21 cellular contexts compared by ENCODE assay signal in the genomic region with DNA sequence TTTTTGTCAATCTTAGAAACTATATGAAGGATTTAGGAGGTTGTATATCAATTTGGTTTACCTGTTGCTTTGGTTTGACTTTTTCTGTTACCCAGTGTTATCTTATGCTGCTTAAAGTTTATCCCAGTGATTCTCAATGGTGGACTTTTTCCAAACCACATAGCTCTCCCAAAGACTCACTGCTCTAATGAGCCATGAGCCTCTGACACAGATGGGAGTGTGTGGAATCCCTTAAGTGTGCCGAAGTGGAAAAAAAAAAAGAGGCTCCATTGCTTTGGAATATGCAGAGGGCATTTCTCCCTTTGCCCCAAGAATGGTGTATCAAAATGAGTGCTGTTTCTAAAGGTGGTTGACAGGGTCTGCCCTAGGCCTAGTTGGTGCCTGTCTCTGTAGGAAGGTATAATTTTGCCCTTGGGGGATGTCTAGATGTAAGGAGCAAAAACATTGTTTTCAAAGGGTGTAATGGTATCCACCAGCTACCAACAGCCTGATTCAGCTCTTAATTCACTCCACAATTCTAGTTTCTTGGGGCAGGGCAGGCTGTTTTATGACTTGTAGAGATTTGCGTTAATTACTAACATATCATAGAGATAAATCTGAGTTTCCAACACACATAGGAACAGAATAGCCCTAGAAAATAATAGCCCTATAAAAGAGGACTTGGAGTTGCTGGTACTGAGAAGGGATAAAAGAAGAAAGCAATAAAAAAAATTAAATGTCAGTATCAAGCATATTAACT.
A peak's percentile ranks its signal among the peaks of the same experiment; 100 is the strongest.
DNase-seq lines count a peak whose midpoint lies in the region; ATAC-seq and TF ChIP-seq lines count a peak whose summit lies in the region.
"Had no signal": no experiment of that assay in that cellular context is flagged by ENCODE, and none has a peak within 500 bp of the region (broad histone marks: within the 10 kb centered on the region; RNA-seq: fewer than 3 reads in every experiment).

No MANE protein-coding gene starts in this region.

- H3K27ac Mint-ChIP-seq in HFFc6 (peak overlapping the region; percentile 67), endothelial cell (ENCODE audit: unreplicated experiment) (no peak overlapping the region)
- H3K27ac Mint-ChIP-seq: activated T-helper 17 cell treated with anti-CD3 and anti-CD28 coated beads, Interleukin-2, amount 50 U/mL, for 72 hours; CD4-positive, alpha-beta memory T cell; effector memory CD8-positive, alpha-beta T cell; natural killer cell treated with Interleukin-12 subunit alpha and Interleukin-12 subunit beta and Interleukin-15 and Interleukin-18, amount 100 ng/mL, for 72 hours; WTC11 had no signal

- peak; percentile 86 for DNase-seq in ACHN
- DNase-seq in HFFc6 = peak; percentile 43
- peak; percentile 68 for DNase-seq in epithelial cell of proximal tubule (ENCODE audit: low read depth)
- no peak for DNase-seq in left colon
- no peak for DNase-seq in RPMI8226
- no peak for DNase-seq in activated effector memory CD4-positive, alpha-beta T cell treated with anti-CD3 and anti-CD28 coated beads, Interleukin-2, amount 50 U/mL, for 16 hours
- no peak for DNase-seq in endothelial cell (ENCODE audit: low spot score)
- DNase-seq: adrenal gland; CD4-positive, alpha-beta memory T cell; effector memory CD8-positive, alpha-beta T cell; NCI-H187 treated with DMSO at 0.1 percent for 48 hours; NCI-H446; SHP77; trophoblast cell had no signal

- H3K27me3 Mint-ChIP-seq in HFFc6 (ENCODE audit: insufficient read depth) (peaks cover 2% of the 10 kb centered on the region), endothelial cell (ENCODE audit: unreplicated experiment) (no peaks in the 10 kb centered on the region)
- H3K27me3 Mint-ChIP-seq: activated T-helper 17 cell treated with anti-CD3 and anti-CD28 coated beads, Interleukin-2, amount 50 U/mL, for 72 hours; CD4-positive, alpha-beta memory T cell; effector memory CD8-positive, alpha-beta T cell; natural killer cell treated with Interleukin-12 subunit alpha and Interleukin-12 subunit beta and Interleukin-15 and Interleukin-18, amount 100 ng/mL, for 72 hours had no signal

- ATAC-seq in left colon (peak; percentile 48), GM18858 (IDR thresholded peaks at IDR 0.05; ENCODE audit: unreplicated experiment) (no peak)
- ATAC-seq: A549; activated T-helper 17 cell treated with anti-CD3 and anti-CD28 coated beads, Interleukin-2, amount 50 U/mL, for 72 hours; effector memory CD8-positive, alpha-beta T cell; natural killer cell treated with Interleukin-12 subunit alpha and Interleukin-12 subunit beta and Interleukin-15 and Interleukin-18, amount 100 ng/mL, for 72 hours; WTC11 had no signal

- intact Hi-C loops in left colon (cut with DNase I, micrococcal nuclease) = no loop called here

- H3K4me1 Mint-ChIP-seq in HFFc6 (ENCODE audit: low read depth) (peaks cover 30% of the 10 kb centered on the region), endothelial cell (ENCODE audit: unreplicated experiment) (peaks cover 6% of the 10 kb centered on the region)
- H3K4me1 Mint-ChIP-seq: activated T-helper 17 cell treated with anti-CD3 and anti-CD28 coated beads, Interleukin-2, amount 50 U/mL, for 72 hours; CD4-positive, alpha-beta memory T cell had no signal

- H3K36me3 Mint-ChIP-seq in HFFc6 (ENCODE audit: low read depth) (no peaks in the 10 kb centered on the region), endothelial cell (ENCODE audit: low read depth, unreplicated experiment) (no peaks in the 10 kb centered on the region)
- H3K36me3 Mint-ChIP-seq: natural killer cell treated with Interleukin-12 subunit alpha and Interleukin-12 subunit beta and Interleukin-15 and Interleukin-18, amount 100 ng/mL, for 72 hours; WTC11 had no signal

- H3K4me3 Mint-ChIP-seq in HFFc6 (no peak overlapping the region), endothelial cell (ENCODE audit: unreplicated experiment) (no peak overlapping the region)
- H3K4me3 Mint-ChIP-seq: activated T-helper 17 cell treated with anti-CD3 and anti-CD28 coated beads, Interleukin-2, amount 50 U/mL, for 72 hours; CD4-positive, alpha-beta memory T cell; effector memory CD8-positive, alpha-beta T cell; natural killer cell treated with Interleukin-12 subunit alpha and Interleukin-12 subunit beta and Interleukin-15 and Interleukin-18, amount 100 ng/mL, for 72 hours; WTC11 had no signal

- no peak overlapping the region for H3K4me3 ChIP-seq in epithelial cell of proximal tubule (ENCODE audit: low read depth, low read length)
- H3K4me3 ChIP-seq: A549, adrenal gland, lung, prostate gland had no signal

- H3K9me3 Mint-ChIP-seq in HFFc6 (no peaks in the 10 kb centered on the region), endothelial cell (ENCODE audit: unreplicated experiment) (no peaks in the 10 kb centered on the region)
- H3K9me3 Mint-ChIP-seq: CD4-positive, alpha-beta memory T cell; effector memory CD8-positive, alpha-beta T cell; natural killer cell treated with Interleukin-12 subunit alpha and Interleukin-12 subunit beta and Interleukin-15 and Interleukin-18, amount 100 ng/mL, for 72 hours; WTC11 had no signal

- in situ Hi-C loops in ACHN (cut with HindIII; ENCODE audit: low pct_ligation_motif_present, low pct_unique_long_range_greater_than_20kb, low sequenced_read_pairs) = no loop called here

- TF ChIP-seq CTCF in HFFc6 (IDR thresholded peaks at IDR 0.05) (no peak), epithelial cell of proximal tubule (conservative IDR thresholded peaks at IDR 0.05; ENCODE audit: low read depth, low read length) (no peak), endothelial cell (IDR thresholded peaks at IDR 0.05; ENCODE audit: unreplicated experiment) (no peak)

Comparison
In these comparisons a context has a peak if more than half of its experiments do, and no peak if none do; other contexts are left out.
1. DNase-seq: peak in ACHN (single experiment), HFFc6 (single experiment) and epithelial cell of proximal tubule (single experiment); none in left colon (0 of 2), RPMI8226 (single experiment), activated effector memory CD4-positive, alpha-beta T cell treated with anti-CD3 and anti-CD28 coated beads, Interleukin-2, amount 50 U/mL, for 16 hours (single experiment) and endothelial cell (single experiment).